18 cellular contexts compared by ENCODE assay signal in the genomic region with DNA sequence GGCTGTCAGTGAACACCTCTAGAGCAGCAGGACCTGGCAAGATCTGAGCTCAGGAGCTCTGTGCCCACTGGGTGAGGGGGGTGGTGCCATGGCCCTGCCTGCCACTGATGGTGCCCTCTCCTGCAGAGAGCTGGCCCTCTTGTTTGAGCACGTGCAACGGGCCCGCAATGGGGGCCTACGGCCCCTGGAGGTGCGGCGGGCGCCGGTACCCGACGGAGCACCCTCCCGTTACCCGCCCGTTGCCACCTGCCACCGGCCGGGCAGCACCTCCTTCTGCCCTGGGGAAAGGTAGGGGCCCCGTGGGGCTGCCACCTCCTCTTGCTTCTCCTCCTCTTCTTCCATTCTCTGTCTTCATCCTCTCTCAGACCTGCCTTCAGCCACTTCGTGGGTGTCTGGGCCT. TPM values are rescaled to one million over a fixed set of nuclear protein-coding genes. Genes with fewer than 3 reads are reported as not detected.
"Had no signal": no experiment of that assay in that cellular context is flagged by ENCODE, and none has a peak within 500 bp of the region (broad histone marks: within the 10 kb centered on the region; RNA-seq: fewer than 3 reads in every experiment).

No MANE protein-coding gene starts in this region.

- H3K4me2 ChIP-seq: hepatocyte had no signal

- H3K9ac ChIP-seq: SK-N-SH had no signal

- H3K4me3 ChIP-seq: hepatocyte, ovary had no signal

- H3K27ac ChIP-seq: epithelial cell of prostate, hepatocyte had no signal

- H3K27me3 ChIP-seq: hepatocyte, ovary had no signal

- H3K4me3 Mint-ChIP-seq: activated B cell treated with CpG ODN at 0.5 μM for 24 hours; activated CD4-positive, alpha-beta T cell treated with anti-CD3 and anti-CD28 coated beads, Interleukin-2, amount 10 ng/mL, durations not matched to agents 24 days and 14 days; activated naive CD8-positive, alpha-beta T cell; activated T-helper 17 cell treated with anti-CD3 and anti-CD28 coated beads, Interleukin-2, amount 50 U/mL, for 72 hours; naive thymus-derived CD4-positive, alpha-beta T cell; stimulated activated naive CD8-positive, alpha-beta T cell treated with anti-CD3 and anti-CD28 coated beads, Interleukin-15, Interleukin-2, amounts not matched to agents 100 ng/mL and 50 ng/mL, for 24 hours had no signal

- H3K9me3 ChIP-seq: ovary, SK-N-SH had no signal

- H3K36me3 ChIP-seq: ovary had no signal

- H3K9me3 Mint-ChIP-seq: activated B cell treated with CpG ODN at 0.5 μM for 24 hours; activated CD4-positive, alpha-beta T cell treated with anti-CD3 and anti-CD28 coated beads, Interleukin-2, amount 10 ng/mL, durations not matched to agents 24 days and 14 days; activated T-helper 17 cell treated with anti-CD3 and anti-CD28 coated beads, Interleukin-2, amount 50 U/mL, for 72 hours; naive thymus-derived CD4-positive, alpha-beta T cell; stimulated activated naive CD8-positive, alpha-beta T cell treated with anti-CD3 and anti-CD28 coated beads, Interleukin-15, Interleukin-2, amounts not matched to agents 100 ng/mL and 50 ng/mL, for 24 hours had no signal

- DNase-seq: activated B cell treated with CpG ODN at 0.5 μM for 24 hours; activated CD4-positive, alpha-beta T cell treated with anti-CD3 and anti-CD28 coated beads, Interleukin-2, amount 10 ng/mL, durations not matched to agents 24 days and 14 days; caudate nucleus; cortex of kidney; effector memory CD4-positive, alpha-beta T cell; kidney; naive thymus-derived CD4-positive, alpha-beta T cell; ovary; SK-N-SH; stimulated activated CD4-positive, alpha-beta T cell treated with anti-CD3 and anti-CD28 coated beads, Interleukin-4, amount 100 ng/mL, for 1 hour; stimulated activated CD8-positive, alpha-beta memory T cell treated with anti-CD3 and anti-CD28 coated beads, Interleukin-4, amount 100 ng/mL, for 48 hours; T-helper 1 cell had no signal

- H3K36me3 Mint-ChIP-seq: activated naive CD8-positive, alpha-beta T cell; naive thymus-derived CD4-positive, alpha-beta T cell had no signal

- H3K79me2 ChIP-seq: hepatocyte had no signal

- H3K27me3 Mint-ChIP-seq: activated B cell treated with CpG ODN at 0.5 μM for 24 hours; activated CD4-positive, alpha-beta T cell treated with anti-CD3 and anti-CD28 coated beads, Interleukin-2, amount 10 ng/mL, durations not matched to agents 24 days and 14 days; activated naive CD8-positive, alpha-beta T cell; activated T-helper 17 cell treated with anti-CD3 and anti-CD28 coated beads, Interleukin-2, amount 50 U/mL, for 72 hours; naive thymus-derived CD4-positive, alpha-beta T cell; stimulated activated naive CD8-positive, alpha-beta T cell treated with anti-CD3 and anti-CD28 coated beads, Interleukin-15, Interleukin-2, amounts not matched to agents 100 ng/mL and 50 ng/mL, for 24 hours had no signal

- ATAC-seq: activated T-helper 17 cell treated with anti-CD3 and anti-CD28 coated beads, Interleukin-2, amount 50 U/mL, for 72 hours; naive thymus-derived CD4-positive, alpha-beta T cell had no signal

- H2AFZ ChIP-seq: hepatocyte had no signal

- FAIRE-seq: kidney, urothelium cell line had no signal

- H3K27ac Mint-ChIP-seq: activated B cell treated with CpG ODN at 0.5 μM for 24 hours; activated CD4-positive, alpha-beta T cell treated with anti-CD3 and anti-CD28 coated beads, Interleukin-2, amount 10 ng/mL, durations not matched to agents 24 days and 14 days; activated naive CD8-positive, alpha-beta T cell; activated T-helper 17 cell treated with anti-CD3 and anti-CD28 coated beads, Interleukin-2, amount 50 U/mL, for 72 hours; naive thymus-derived CD4-positive, alpha-beta T cell; stimulated activated naive CD8-positive, alpha-beta T cell treated with anti-CD3 and anti-CD28 coated beads, Interleukin-15, Interleukin-2, amounts not matched to agents 100 ng/mL and 50 ng/mL, for 24 hours had no signal

RNA-seq across cellular contexts. Expression of a gene that starts 40.4 kb away (rescaled TPM):
- total RNA-seq: hepatocyte had no signal
- polyA plus RNA-seq: hepatocyte had no signal
